28 cellular contexts compared by ENCODE assay signal in the genomic region with DNA sequence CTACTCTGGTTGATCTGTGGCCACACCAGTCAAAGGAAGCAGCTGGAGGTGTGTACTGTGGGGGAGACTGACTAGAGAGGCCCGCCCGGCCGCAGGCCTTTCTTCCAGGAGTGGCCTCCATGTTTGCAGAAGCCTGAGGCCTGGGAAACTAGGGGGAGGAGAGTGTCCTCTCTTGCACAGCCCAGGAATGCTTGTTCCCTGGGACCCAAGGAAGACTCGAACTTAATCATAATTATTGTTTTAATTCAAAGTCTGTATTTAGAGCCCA. TPM values are rescaled to one million over a fixed set of nuclear protein-coding genes. Genes with fewer than 3 reads are reported as not detected.
"Had no signal": no experiment of that assay in that cellular context is flagged by ENCODE, and none has a peak within 500 bp of the region (broad histone marks: within the 10 kb centered on the region; RNA-seq: fewer than 3 reads in every experiment).

No MANE protein-coding gene starts in this region.

- H3K4me1 ChIP-seq: prostate gland, right atrium auricular region, upper lobe of left lung had no signal

- H3K36me3 ChIP-seq: cardiac muscle cell, prostate gland, right atrium auricular region, stomach, upper lobe of left lung had no signal

- H3K4me3 ChIP-seq: cardiac muscle cell, dorsolateral prefrontal cortex, prostate gland, right atrium auricular region, skin epidermis, stomach, upper lobe of left lung had no signal

- DNase-seq: activated B cell treated with CpG ODN at 0.5 μM for 24 hours; activated CD4-positive, alpha-beta memory T cell treated with anti-CD3 and anti-CD28 coated beads, Interleukin-2, amount 10 ng/mL, durations not matched to agents 7 days and 5 days; activated CD4-positive, alpha-beta T cell treated with anti-CD3 and anti-CD28 coated beads for 4 hours; activated CD8-positive, alpha-beta memory T cell treated with anti-CD3 and anti-CD28 coated beads, Interleukin-2, amount 10 ng/mL, durations not matched to agents 7 days and 5 days; activated naive CD4-positive, alpha-beta T cell treated with Interleukin-2 at 50 U/mL for 16 hours; activated naive CD8-positive, alpha-beta T cell treated with anti-CD3 and anti-CD28 coated beads, Interleukin-2, amount 10 ng/mL, durations not matched to agents 7 days and 5 days; amygdala; dorsolateral prefrontal cortex; foreskin melanocyte; glutamatergic neuron; hypothalamus; kidney; left ventricle myocardium superior; stimulated activated CD4-positive, alpha-beta T cell treated with anti-CD3 and anti-CD28 coated beads, Interleukin-15, amount 100 ng/mL, for 24 hours; stimulated activated CD4-positive, alpha-beta T cell treated with anti-CD3 and anti-CD28 coated beads, Interleukin-4, amount 100 ng/mL, for 1 hour; stomach; upper lobe of left lung had no signal

- ATAC-seq: activated CD8-positive, alpha-beta memory T cell treated with anti-CD3 and anti-CD28 coated beads, Interleukin-2, amount 10 ng/mL, durations not matched to agents 7 days and 5 days; activated T-helper 17 cell treated with anti-CD3 and anti-CD28 coated beads, Interleukin-2, amount 50 U/mL, for 72 hours; left ventricle myocardium superior; T-cell had no signal

- H3K27me3 ChIP-seq: cardiac muscle cell, dorsolateral prefrontal cortex, right atrium auricular region, stomach, upper lobe of left lung had no signal

- H3K9me3 ChIP-seq: prostate gland, right atrium auricular region, upper lobe of left lung had no signal

- H3K27ac ChIP-seq: cardiac muscle cell, dorsolateral prefrontal cortex, prostate gland, right atrium auricular region, skin epidermis, stomach, upper lobe of left lung had no signal

- FAIRE-seq: colon, kidney had no signal

RNA-seq across cellular contexts. Expression of a gene that starts 23.1 kb away (rescaled TPM):
- total RNA-seq: activated CD4-positive, alpha-beta memory T cell treated with anti-CD3 and anti-CD28 coated beads, Interleukin-2, amount 10 ng/mL, durations not matched to agents 7 days and 5 days; activated CD8-positive, alpha-beta memory T cell treated with anti-CD3 and anti-CD28 coated beads, Interleukin-2, amount 10 ng/mL, durations not matched to agents 7 days and 5 days; activated naive CD8-positive, alpha-beta T cell treated with anti-CD3 and anti-CD28 coated beads, Interleukin-2, amount 10 ng/mL, durations not matched to agents 7 days and 5 days; activated T-helper 17 cell treated with anti-CD3 and anti-CD28 coated beads, Interleukin-2, amount 50 U/mL, for 72 hours; left ventricle myocardium superior; mononuclear cell; osteoblast; right atrium auricular region had no signal
- polyA plus RNA-seq: cardiac muscle cell, neural cell had no signal

RNA-seq across cellular contexts. Expression of a gene that starts 43.7 kb away (rescaled TPM):
- total RNA-seq: activated B cell treated with CpG ODN at 0.5 μM for 24 hours; activated CD8-positive, alpha-beta memory T cell treated with anti-CD3 and anti-CD28 coated beads, Interleukin-2, amount 10 ng/mL, durations not matched to agents 7 days and 5 days; activated naive CD8-positive, alpha-beta T cell treated with anti-CD3 and anti-CD28 coated beads, Interleukin-2, amount 10 ng/mL, durations not matched to agents 7 days and 5 days; activated T-helper 17 cell treated with anti-CD3 and anti-CD28 coated beads, Interleukin-2, amount 50 U/mL, for 72 hours; cardiac muscle cell; epithelial cell of proximal tubule; left ventricle myocardium superior had no signal
- polyA plus RNA-seq: cardiac muscle cell, neural cell had no signal
